In the genomic region with DNA sequence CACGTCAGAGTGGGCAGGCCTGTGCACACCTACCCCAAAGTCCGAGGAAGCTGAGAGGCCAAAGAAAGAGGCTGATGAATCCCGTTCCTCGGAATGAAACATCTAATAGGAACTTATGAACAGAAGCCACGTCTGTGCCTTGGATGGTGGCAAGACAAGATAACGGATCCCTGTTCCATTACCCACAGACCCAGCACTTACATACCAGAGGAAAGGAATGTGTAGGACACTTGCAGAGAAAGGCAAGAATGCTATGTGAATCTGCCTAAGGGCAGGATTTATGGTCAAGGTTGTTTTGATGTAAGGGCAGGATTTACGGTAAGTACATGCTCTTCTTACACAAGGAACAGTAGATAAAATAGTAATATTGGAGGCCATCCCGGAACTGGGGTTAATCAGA, we compare ENCODE assay signal across 22 cellular contexts.
DNase-seq lines count a peak whose midpoint lies in the region; ATAC-seq, FAIRE-seq and TF ChIP-seq lines count a peak whose summit lies in the region.
"Had no signal": no experiment of that assay in that cellular context is flagged by ENCODE, and none has a peak within 500 bp of the region (broad histone marks: within the 10 kb centered on the region; RNA-seq: fewer than 3 reads in every experiment).

No MANE protein-coding gene starts in this region.

- DNase-seq in HTR-8/SVneo (ENCODE audit: insufficient read length, low spot score) (peak; percentile 59), fibroblast of villous mesenchyme (ENCODE audit: low read depth) (peak; percentile 54), mesothelial cell of epicardium (ENCODE audit: low spot score in 2 of 2, unreplicated experiment in 2 of 2) (no peak), CD14-positive monocyte (ENCODE audit: low spot score) (no peak), neuronal stem cell (ENCODE audit: low spot score) (no peak), GM10266 (ENCODE audit: extremely low spot score) (no peak)
- DNase-seq: Calu3; CD8-positive, alpha-beta T cell; DMS153; GOT3; IMR-90; MV-4-11; NCI-H1105 treated with DMSO at 0.1 percent for 48 hours; NCI-H2029 treated with DMSO at 0.1 percent for 48 hours; NCI-H2171; NCI-H524 treated with DMSO at 0.1 percent for 48 hours; Right ventricle myocardium superior had no signal

- H3K4me3 ChIP-seq in fibroblast of villous mesenchyme (ENCODE audit: low read depth, low read length) (no peak overlapping the region), neuronal stem cell (ENCODE audit: low read length in 2 of 2) (no peak overlapping the region)
- H3K4me3 ChIP-seq: BLaER1, GM12878 had no signal

- H3K27me3 ChIP-seq in neuronal stem cell (ENCODE audit: control insufficient read depth in 3 of 3, insufficient read depth in 3 of 3, low read depth in 1 of 3, low read length in 3 of 3) = peaks cover 0 to 17% (median 0%) of the 10 kb centered on the region in 3 experiments
- H3K27me3 ChIP-seq: BLaER1 had no signal

- H3K4me1 Mint-ChIP-seq in mesothelial cell of epicardium (peaks cover 36% of the 10 kb centered on the region), CD14-positive monocyte (peaks cover 9% of the 10 kb centered on the region)

- no peak overlapping the region for H3K27ac ChIP-seq in neuronal stem cell (replicated peaks; ENCODE audit: low read length)
- H3K27ac ChIP-seq: BLaER1, KMS-11 had no signal

- intact Hi-C loops in CD14-positive monocyte (cut with micrococcal nuclease) = no loop called here

- H2BK12ac ChIP-seq in neuronal stem cell (ENCODE audit: low read length) = no peak overlapping the region

- WGBS in neuronal stem cell (ENCODE audit: extremely low coverage in 2 of 2, insufficient read length in 2 of 2, insufficient replicate concordance in 1 of 2), 2 donors = no CpG with 5 or more reads among the region's 8 CpGs

- no peak overlapping the region for H2BK5ac ChIP-seq in neuronal stem cell (ENCODE audit: low read length)

- no peak overlapping the region for H3K9ac ChIP-seq in neuronal stem cell (ENCODE audit: low read depth, low read length, poor library complexity)
- H3K9ac ChIP-seq: BLaER1, KMS-11 had no signal

- no peaks in the 10 kb centered on the region for H3K27me3 Mint-ChIP-seq in mesothelial cell of epicardium (ENCODE audit: low read depth)
- peaks cover 0 to 2% (median 0%) of the 10 kb centered on the region in 3 donors for H3K27me3 Mint-ChIP-seq in CD14-positive monocyte (ENCODE audit: low read depth in 3 of 3)

- no peak overlapping the region for H2BK120ac ChIP-seq in neuronal stem cell (ENCODE audit: low read depth, low read length)

- H4K91ac ChIP-seq in neuronal stem cell (ENCODE audit: low read depth, low read length, poor library complexity) = no peak overlapping the region

- TF ChIP-seq CTCF in fibroblast of villous mesenchyme (IDR thresholded peaks at IDR 0.05; ENCODE audit: insufficient read depth, low read depth, low read length) = no peak
- no peak for TF ChIP-seq CTCF in mesothelial cell of epicardium (IDR thresholded peaks at IDR 0.05; ENCODE audit: unreplicated experiment)
- TF ChIP-seq CTCF in CD14-positive monocyte (IDR thresholded peaks at IDR 0.05) = no peak
- no peak for TF ChIP-seq CTCF in GM10266 (IDR thresholded peaks at IDR 0.05; ENCODE audit: control insufficient read depth, insufficient read depth, low read depth, missing control alignments)

- H3K27ac Mint-ChIP-seq in mesothelial cell of epicardium (peak overlapping the region; percentile 82), CD14-positive monocyte (no peak overlapping the region)
- H3K27ac Mint-ChIP-seq: CD8-positive, alpha-beta T cell had no signal

- H3K4me3 Mint-ChIP-seq in mesothelial cell of epicardium (no peak overlapping the region), CD14-positive monocyte (no peak overlapping the region)
- H3K4me3 Mint-ChIP-seq: CD8-positive, alpha-beta T cell had no signal

- no peak overlapping the region for H3K18ac ChIP-seq in neuronal stem cell (ENCODE audit: low read length)

- no peak overlapping the region for H3K14ac ChIP-seq in neuronal stem cell (ENCODE audit: low read length)

- no peak overlapping the region for H2AK5ac ChIP-seq in neuronal stem cell (ENCODE audit: low read depth, low read length)

- H3K4me2 ChIP-seq in neuronal stem cell (ENCODE audit: insufficient read depth, low read length, poor library complexity, severe bottlenecking) = no peak overlapping the region
- H3K4me2 ChIP-seq: BLaER1, KMS-11 had no signal

- no peak overlapping the region for H3K4ac ChIP-seq in neuronal stem cell (ENCODE audit: low read length)

- H3K9me3 Mint-ChIP-seq in mesothelial cell of epicardium (no peaks in the 10 kb centered on the region), CD14-positive monocyte (no peaks in the 10 kb centered on the region)
- H3K9me3 Mint-ChIP-seq: CD8-positive, alpha-beta T cell had no signal

- no peaks in the 10 kb centered on the region for H3K36me3 ChIP-seq in neuronal stem cell (replicated peaks in 1 of 2; ENCODE audit: control insufficient read depth in 2 of 2, insufficient read depth in 2 of 2, low read length in 2 of 2)
- H3K36me3 ChIP-seq: BLaER1 had no signal

- H3K36me3 Mint-ChIP-seq in mesothelial cell of epicardium (no peaks in the 10 kb centered on the region), CD14-positive monocyte (no peaks in the 10 kb centered on the region)
- H3K36me3 Mint-ChIP-seq: CD8-positive, alpha-beta T cell had no signal

- H3K79me1 ChIP-seq in neuronal stem cell (ENCODE audit: low read depth, low read length) = no peaks in the 10 kb centered on the region

- H2AFZ ChIP-seq in neuronal stem cell (ENCODE audit: low read length) = no peak overlapping the region

- H3K4me1 ChIP-seq in neuronal stem cell (ENCODE audit: control insufficient read depth in 2 of 2, insufficient read depth in 1 of 2, low read depth in 1 of 2, low read length in 2 of 2) = peaks cover 0 to 3% of the 10 kb centered on the region in 2 donors

- H3K23ac ChIP-seq in neuronal stem cell (ENCODE audit: low read depth, low read length, poor library complexity) = no peak overlapping the region

- peak; percentile 79 for FAIRE-seq in HTR-8/SVneo (lab: Jason Lieb, UNC)
- FAIRE-seq: GM12878 had no signal

- H2BK15ac ChIP-seq in neuronal stem cell (ENCODE audit: low read length) = no peak overlapping the region

- ATAC-seq in GM19035 (IDR thresholded peaks at IDR 0.05; ENCODE audit: unreplicated experiment) = no peak
- ATAC-seq: CD8-positive, alpha-beta T cell; GM12878; HCT116 had no signal

- H4K8ac ChIP-seq in neuronal stem cell (ENCODE audit: low read depth, low read length) = no peak overlapping the region

- no peaks in the 10 kb centered on the region for H3K9me3 ChIP-seq in neuronal stem cell (replicated peaks in 1 of 2; ENCODE audit: control insufficient read depth in 2 of 2, insufficient read depth in 1 of 2, low read depth in 1 of 2, low read length in 2 of 2)
- H3K9me3 ChIP-seq: BLaER1 had no signal

Comparison
In these comparisons a context has a peak if more than half of its experiments do, and no peak if none do; other contexts are left out.
1. DNase-seq: peak in HTR-8/SVneo (single experiment) and fibroblast of villous mesenchyme (single experiment); none in mesothelial cell of epicardium (0 of 2), CD14-positive monocyte (single experiment), neuronal stem cell (single experiment) and GM10266 (single experiment).